Comparison of ENCODE assay signal across 8 cellular contexts in genomic region chr16:15653227-15653626, GRCh38. TPM values are rescaled to one million over a fixed set of nuclear protein-coding genes. Genes with fewer than 3 reads are reported as not detected.
DNase-seq lines count a peak whose midpoint lies in the region; ATAC-seq, FAIRE-seq and TF ChIP-seq lines count a peak whose summit lies in the region.

No MANE protein-coding gene starts in this region.

- peaks cover 9 to 13% of the 10 kb centered on the region in 2 donors for H3K36me3 Mint-ChIP-seq in activated naive CD4-positive, alpha-beta T cell treated with anti-CD3 and anti-CD28 coated beads, Interleukin-2, amount 50 U/mL, for 72 hours
- H3K36me3 Mint-ChIP-seq in WTC11 = peaks cover 7% of the 10 kb centered on the region

- H3K27ac ChIP-seq in left ventricle myocardium inferior (replicated peaks) (peak overlapping the region; percentile 53), keratinocyte (ENCODE audit: control insufficient read depth, insufficient read depth, low read length) (peak overlapping the region; percentile 30), ovary (no peak overlapping the region)

- no peaks in the 10 kb centered on the region for H3K9me3 ChIP-seq in left ventricle myocardium inferior (replicated peaks)
- no peaks in the 10 kb centered on the region for H3K9me3 ChIP-seq in keratinocyte (ENCODE audit: control insufficient read depth, low read depth, low read length)
- no peaks in the 10 kb centered on the region for H3K9me3 ChIP-seq in ovary

- peak overlapping the region; percentile 71 for H3K4me2 ChIP-seq in keratinocyte (ENCODE audit: control insufficient read depth, extremely low read depth, insufficient read depth, low read depth, low read length)

- H3K27ac Mint-ChIP-seq in activated naive CD4-positive, alpha-beta T cell treated with anti-CD3 and anti-CD28 coated beads, Interleukin-2, amount 50 U/mL, for 72 hours = peak overlapping the region; percentile 48 to 75
- H3K27ac Mint-ChIP-seq in WTC11 = no peak overlapping the region

- H3K27me3 ChIP-seq in left ventricle myocardium inferior (ENCODE audit: low read depth) (no peaks in the 10 kb centered on the region), keratinocyte (ENCODE audit: control insufficient read depth, extremely low read depth, insufficient read depth, low read length) (no peaks in the 10 kb centered on the region), ovary (no peaks in the 10 kb centered on the region)

- WGBS in ovary, 3 donors = 14 to 22% (median 21%) methylated on average over 4 of the region's 4 CpGs

- H3K4me1 ChIP-seq in left ventricle myocardium inferior = peaks cover 58% of the 10 kb centered on the region
- peaks cover 29% of the 10 kb centered on the region for H3K4me1 ChIP-seq in keratinocyte (ENCODE audit: control insufficient read depth, extremely low read depth, insufficient read depth, low read length)
- peaks cover 4% of the 10 kb centered on the region for H3K4me1 ChIP-seq in ovary (ENCODE audit: insufficient read depth)

- H3K79me2 ChIP-seq in keratinocyte (ENCODE audit: control insufficient read depth, insufficient read depth, low read length) = peaks cover 75% of the 10 kb centered on the region

- TF ChIP-seq POLR2A in ovary (IDR thresholded peaks at IDR 0.05) = no peak

- H3K36me3 ChIP-seq in left ventricle myocardium inferior (peaks cover 11% of the 10 kb centered on the region), keratinocyte (ENCODE audit: control insufficient read depth in 2 of 2, extremely low read depth in 1 of 2, insufficient read depth in 2 of 2, low read length in 2 of 2) (peaks cover 5 to 22% of the 10 kb centered on the region in 2 experiments), ovary (no peaks in the 10 kb centered on the region)

- H3K9me1 ChIP-seq in keratinocyte (ENCODE audit: control insufficient read depth, extremely low read depth, insufficient read depth, low read length) = peaks cover 3% of the 10 kb centered on the region

- peak; percentile 86 for FAIRE-seq in keratinocyte (lab: Jason Lieb, UNC)

- H3K4me3 ChIP-seq in left ventricle myocardium inferior = no peak overlapping the region
- peak overlapping the region in 2 of 3 experiments; percentile 36 to 41 for H3K4me3 ChIP-seq in keratinocyte (ENCODE audit: control insufficient read depth in 2 of 3, extremely low read depth in 1 of 3, insufficient read depth in 2 of 3, low read depth in 1 of 3, low read length in 3 of 3)
- H3K4me3 ChIP-seq in ovary = no peak overlapping the region

- H2AFZ ChIP-seq in keratinocyte (ENCODE audit: control insufficient read depth, low read length) = no peak overlapping the region

- no peaks in the 10 kb centered on the region for H3K9me3 Mint-ChIP-seq in activated naive CD4-positive, alpha-beta T cell treated with anti-CD3 and anti-CD28 coated beads, Interleukin-2, amount 50 U/mL, for 72 hours
- no peaks in the 10 kb centered on the region for H3K9me3 Mint-ChIP-seq in WTC11

- no peak for TF ChIP-seq EP300 in ovary (IDR thresholded peaks at IDR 0.05)

- intact Hi-C loops in left ventricle myocardium inferior (cut with micrococcal nuclease) (no loop called here), cardiac septum (cut with DNase I) (no loop called here), ovary (cut with DNase I) (no loop called here)

- ATAC-seq in activated naive CD4-positive, alpha-beta T cell treated with anti-CD3 and anti-CD28 coated beads, Interleukin-2, amount 50 U/mL, for 72 hours = no peak
- ATAC-seq in HG03442 (IDR thresholded peaks at IDR 0.05; ENCODE audit: unreplicated experiment) = no peak
- no peak for ATAC-seq in WTC11

- no peak overlapping the region for H3K9ac ChIP-seq in keratinocyte (ENCODE audit: control insufficient read depth, extremely low read depth, insufficient read depth, low read length)

- 0 out of 2 replicates have a peak, but pooled peaks cover 5% of the 10 kb centered on the region for H3K4me1 Mint-ChIP-seq in WTC11

- dilution Hi-C loops in keratinocyte (cut with MboI; ENCODE audit: extremely low pct_ligation_motif_present, low sequenced_read_pairs) = no loop called here

- H3K27me3 Mint-ChIP-seq in WTC11 (ENCODE audit: low read depth) = no peaks in the 10 kb centered on the region; the same call in 1 of the 2 replicates

- H3K4me3 Mint-ChIP-seq in WTC11 = no peak overlapping the region

- POLR2A ChIA-PET in WTC11 (lab: Charles Lee) = interaction anchor here (0.6 to 0.8 kb wide), 2 partner anchors 10 to 422 kb away, joined by 3 to 4 read pairs; partner anchors contain the start of gene MARF1

- peaks cover 10% of the 10 kb centered on the region for H4K20me1 ChIP-seq in keratinocyte (ENCODE audit: control insufficient read depth, extremely low read depth, insufficient read depth, low read length)

- no peak for TF ChIP-seq CTCF in left ventricle myocardium inferior (IDR thresholded peaks at IDR 0.05; ENCODE audit: borderline replicate concordance)
- no peak for TF ChIP-seq CTCF in keratinocyte (optimal IDR thresholded peaks at IDR 0.05 in 1 of 3, IDR thresholded peaks at IDR 0.05 in 1 of 3, conservative IDR thresholded peaks at IDR 0.05 in 1 of 3; ENCODE audit: extremely low read depth in 1 of 3, insufficient read depth in 2 of 3, low read length in 3 of 3)
- TF ChIP-seq CTCF in ovary (IDR thresholded peaks at IDR 0.05) = no peak
- TF ChIP-seq CTCF in WTC11 (IDR thresholded peaks at IDR 0.05) = no peak

- CTCF ChIA-PET in WTC11 (lab: Charles Lee) = no interaction called here

- peak; percentile 24 for DNase-seq in left ventricle myocardium inferior
- no peak for DNase-seq in cardiac septum (ENCODE audit: low spot score)
- DNase-seq in activated naive CD4-positive, alpha-beta T cell treated with anti-CD3 and anti-CD28 coated beads, Interleukin-2, amount 50 U/mL, for 72 hours (ENCODE audit: low spot score in 2 of 2) = no peak
- no peak for DNase-seq in keratinocyte (ENCODE audit: low read depth, low spot score)
- no peak for DNase-seq in ovary
- no peak for DNase-seq in activated CD8-positive, alpha-beta memory T cell treated with anti-CD3 and anti-CD28 coated beads for 24 hours
- no peak for DNase-seq in WTC11 (ENCODE audit: low spot score)

TF ChIP-seq in WTC11, 78 proteins besides CTCF, POLR2A, EP300 and RAD21 (continues in another document):
- TF ChIP-seq, protein P1, sequence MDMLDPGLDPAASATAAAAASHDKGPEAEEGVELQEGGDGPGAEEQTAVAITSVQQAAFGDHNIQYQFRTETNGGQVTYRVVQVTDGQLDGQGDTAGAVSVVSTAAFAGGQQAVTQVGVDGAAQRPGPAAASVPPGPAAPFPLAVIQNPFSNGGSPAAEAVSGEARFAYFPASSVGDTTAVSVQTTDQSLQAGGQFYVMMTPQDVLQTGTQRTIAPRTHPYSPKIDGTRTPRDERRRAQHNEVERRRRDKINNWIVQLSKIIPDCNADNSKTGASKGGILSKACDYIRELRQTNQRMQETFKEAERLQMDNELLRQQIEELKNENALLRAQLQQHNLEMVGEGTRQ (CRISPR knock-in tag; IDR thresholded peaks at IDR 0.05) = no peak
- TF ChIP-seq, protein P2, sequence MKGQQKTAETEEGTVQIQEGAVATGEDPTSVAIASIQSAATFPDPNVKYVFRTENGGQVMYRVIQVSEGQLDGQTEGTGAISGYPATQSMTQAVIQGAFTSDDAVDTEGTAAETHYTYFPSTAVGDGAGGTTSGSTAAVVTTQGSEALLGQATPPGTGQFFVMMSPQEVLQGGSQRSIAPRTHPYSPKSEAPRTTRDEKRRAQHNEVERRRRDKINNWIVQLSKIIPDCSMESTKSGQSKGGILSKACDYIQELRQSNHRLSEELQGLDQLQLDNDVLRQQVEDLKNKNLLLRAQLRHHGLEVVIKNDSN (CRISPR knock-in tag; IDR thresholded peaks at IDR 0.05) = no peak
- no peak for TF ChIP-seq JAZF1 (CRISPR knock-in tag; IDR thresholded peaks at IDR 0.05)

RNA-seq across cellular contexts. Expression of gene NDE1, which starts 3.2 kb away (rescaled TPM):
- total RNA-seq in left ventricle myocardium inferior (16.3 TPM), cardiac septum (26.8 TPM), ovary (10 to 100 TPM; 11.7 to 26.7 (median 22.4) TPM), WTC11 (2021) (38.4 to 43.5 TPM (median 39.4 TPM) in 3 replicates)
- 100 to 1,000 TPM; 114 to 196 TPM for total RNA-seq in activated naive CD4-positive, alpha-beta T cell treated with anti-CD3 and anti-CD28 coated beads, Interleukin-2, amount 50 U/mL, for 72 hours
- polyA plus RNA-seq in keratinocyte (20.6 to 50.2 TPM (median 37.8 TPM) in 3 replicates), ovary (10 to 100 TPM in 1 of 2 donors, 1 to 10 TPM in 1; 9.8 to 31.9 TPM)
- 93.9 TPM for polyA plus RNA-seq in keratinocyte (2011; ENCODE audit: low read depth)
- 49.5 and 52.5 TPM in 2 replicates for polyA plus RNA-seq in keratinocyte (2011; cell fraction: cytosol; rRNA removed)
- polyA plus RNA-seq in keratinocyte (2011; cell fraction: nucleus; rRNA removed) = 41.9 and 42.0 TPM in 2 replicates
- polyA plus RNA-seq in keratinocyte (2012; ENCODE audit: low replicate concordance) = 48.4 and 59.5 TPM in 2 replicates
- polyA minus RNA-seq in keratinocyte = 28.0 to 48.8 TPM (median 48.5 TPM) in 3 replicates
- polyA minus RNA-seq in keratinocyte (2011; cell fraction: cytosol; rRNA and poly(A)+ RNA removed) = 56.6 TPM
- polyA minus RNA-seq in keratinocyte (2011; cell fraction: nucleus; rRNA and poly(A)+ RNA removed) = 23.5 and 36.1 TPM in 2 replicates

RNA-seq across cellular contexts. Expression of gene MARF1, which starts 10.3 kb away (rescaled TPM):
- total RNA-seq in left ventricle myocardium inferior = 46.0 TPM
- 39.7 TPM for total RNA-seq in cardiac septum
- total RNA-seq in activated naive CD4-positive, alpha-beta T cell treated with anti-CD3 and anti-CD28 coated beads, Interleukin-2, amount 50 U/mL, for 72 hours = 100 to 1,000 TPM in 1 of 2 donors, 10 to 100 TPM in 1; 70.8 to 134 TPM
- polyA plus RNA-seq in keratinocyte = 10.0 to 12.5 TPM (median 11.9 TPM) in 3 replicates
- polyA plus RNA-seq in keratinocyte (2011; ENCODE audit: low read depth) = 17.5 TPM
- polyA plus RNA-seq in keratinocyte (2011; cell fraction: cytosol; rRNA removed) = 10.1 and 24.5 TPM in 2 replicates
- polyA plus RNA-seq in keratinocyte (2011; cell fraction: nucleus; rRNA removed) = 30.7 and 38.6 TPM in 2 replicates
- polyA plus RNA-seq in keratinocyte (2012; ENCODE audit: low replicate concordance) = 10.5 and 20.9 TPM in 2 replicates
- 20.0 to 57.0 TPM (median 22.1 TPM) in 3 replicates for polyA minus RNA-seq in keratinocyte
- 13.4 TPM for polyA minus RNA-seq in keratinocyte (2011; cell fraction: cytosol; rRNA and poly(A)+ RNA removed)
- polyA minus RNA-seq in keratinocyte (2011; cell fraction: nucleus; rRNA and poly(A)+ RNA removed) = 14.1 and 25.9 TPM in 2 replicates
- 10 to 100 TPM; 23.1 to 95.7 (median 85.7) TPM for total RNA-seq in ovary
- polyA plus RNA-seq in ovary = 10 to 100 TPM; 30.1 to 71.8 TPM
- 26.2 to 31.9 TPM (median 28.5 TPM) in 3 replicates for total RNA-seq in WTC11 (2021)

Comparison
In these comparisons a context has a peak if more than half of its experiments do, and no peak if none do; other contexts are left out.
1. H3K27ac ChIP-seq: peak in left ventricle myocardium inferior (single experiment) and keratinocyte (single experiment); none in ovary (0 of 2).
2. H3K4me3 ChIP-seq: peak in keratinocyte (2 of 3); none in left ventricle myocardium inferior (single experiment) and ovary (single experiment).